ENCODE assay signal across 29 cellular contexts in the genomic region with DNA sequence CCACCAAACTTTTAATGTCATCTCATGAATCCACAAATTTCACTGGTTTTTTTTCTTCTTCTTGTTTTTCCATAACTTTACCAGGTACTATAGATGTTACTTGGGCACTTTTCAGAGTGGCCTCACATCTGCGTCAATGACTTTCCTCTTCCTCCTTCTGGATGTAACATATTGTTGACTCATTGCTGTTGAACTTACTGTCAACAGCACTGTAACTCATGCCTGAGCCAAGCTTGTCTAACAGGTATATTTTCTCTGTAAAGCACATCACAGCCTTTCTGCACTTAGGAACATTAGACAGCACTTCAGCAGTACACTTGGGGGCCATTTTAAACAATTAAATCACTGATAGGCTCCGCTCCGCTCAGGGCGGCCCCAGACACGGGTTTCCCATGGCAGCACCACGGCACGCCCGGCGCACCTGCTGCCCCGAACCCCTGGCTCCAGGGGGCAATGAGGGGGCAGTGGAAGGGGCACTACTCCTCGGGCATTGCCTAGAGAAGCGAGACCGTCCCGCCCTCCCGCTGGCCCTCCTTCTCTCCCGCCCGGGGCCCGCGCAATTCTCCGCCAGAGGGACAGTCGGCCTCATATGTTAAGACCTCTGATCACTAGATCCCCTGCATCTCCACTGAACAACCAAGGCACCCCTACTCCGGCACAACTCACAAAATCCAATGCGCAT. TPM values are rescaled to one million over a fixed set of nuclear protein-coding genes. Genes with fewer than 3 reads are reported as not detected.
DNase-seq lines count a peak whose midpoint lies in the region; ATAC-seq and TF ChIP-seq lines count a peak whose summit lies in the region.
"Had no signal": no experiment of that assay in that cellular context is flagged by ENCODE, and none has a peak within 500 bp of the region (broad histone marks: within the 10 kb centered on the region; RNA-seq: fewer than 3 reads in every experiment).

No MANE protein-coding gene starts in this region.

- no peak overlapping the region for H3K4me3 ChIP-seq in upper lobe of right lung
- H3K4me3 ChIP-seq: BLaER1, GM12878, GM23338, HAP-1, SK-N-MC had no signal

- H3K4me1 Mint-ChIP-seq in activated naive CD4-positive, alpha-beta T cell treated with anti-CD3 and anti-CD28 coated beads, Interleukin-2, amount 10 ng/mL, durations not matched to agents 7 days and 5 days = peaks cover 22% of the 10 kb centered on the region
- peaks cover 6% of the 10 kb centered on the region for H3K4me1 Mint-ChIP-seq in activated naive CD4-positive, alpha-beta T cell treated with anti-CD3 and anti-CD28 coated beads for 36 hours (ENCODE audit: low read depth)
- H3K4me1 Mint-ChIP-seq in T-helper 17 cell = peaks cover 15% of the 10 kb centered on the region
- H3K4me1 Mint-ChIP-seq in immature natural killer cell = peaks cover 32 to 37% of the 10 kb centered on the region in 2 donors

- no peak for ATAC-seq in T-helper 17 cell
- peak; percentile 60 for ATAC-seq in upper lobe of right lung
- ATAC-seq: GM12878, GM23338, HepG2 had no signal

- DNase-seq in activated naive CD4-positive, alpha-beta T cell treated with anti-CD3 and anti-CD28 coated beads, Interleukin-2, amount 10 ng/mL, durations not matched to agents 7 days and 5 days = no peak
- no peak for DNase-seq in activated naive CD4-positive, alpha-beta T cell treated with anti-CD3 and anti-CD28 coated beads for 36 hours
- no peak for DNase-seq in T-helper 17 cell
- DNase-seq in immature natural killer cell = no peak
- DNase-seq in upper lobe of right lung = no peak
- no peak for DNase-seq in activated CD8-positive, alpha-beta memory T cell treated with anti-CD3 and anti-CD28 coated beads for 24 hours
- DNase-seq in activated effector memory CD4-positive, alpha-beta T cell treated with Interleukin-2 at 50 U/mL for 16 hours = no peak
- DNase-seq: ACHN; Caco-2; CD4-positive, alpha-beta T cell; DMS 273 treated with DMSO at 0.1 percent for 48 hours; DMS79 treated with DMSO at 0.1 percent for 48 hours; KBM-7; NCI-H1105 treated with DMSO at 0.1 percent for 48 hours; NCI-H2029 treated with DMSO at 0.1 percent for 48 hours; NCI-H226; NCI-H510A treated with DMSO at 0.1 percent for 48 hours; NCI-H748 treated with DMSO at 0.1 percent for 48 hours; OCI-M1; SHP77 treated with DMSO at 0.1 percent for 48 hours had no signal

- H3K4me1 ChIP-seq in upper lobe of right lung = no peaks in the 10 kb centered on the region
- H3K4me1 ChIP-seq: Caco-2, HAP-1 had no signal

- H3K4me3 Mint-ChIP-seq in activated naive CD4-positive, alpha-beta T cell treated with anti-CD3 and anti-CD28 coated beads, Interleukin-2, amount 10 ng/mL, durations not matched to agents 7 days and 5 days = no peak overlapping the region
- no peak overlapping the region for H3K4me3 Mint-ChIP-seq in activated naive CD4-positive, alpha-beta T cell treated with anti-CD3 and anti-CD28 coated beads for 36 hours
- H3K4me3 Mint-ChIP-seq in T-helper 17 cell (no peak overlapping the region), immature natural killer cell (peak overlapping the region in 4 of 5 donors; percentile 38 to 78 (median 56))
- H3K4me3 Mint-ChIP-seq: CD4-positive, alpha-beta T cell; GM23338 had no signal

- no peaks in the 10 kb centered on the region for H3K9me3 Mint-ChIP-seq in activated naive CD4-positive, alpha-beta T cell treated with anti-CD3 and anti-CD28 coated beads, Interleukin-2, amount 10 ng/mL, durations not matched to agents 7 days and 5 days
- no peaks in the 10 kb centered on the region for H3K9me3 Mint-ChIP-seq in activated naive CD4-positive, alpha-beta T cell treated with anti-CD3 and anti-CD28 coated beads for 36 hours
- H3K9me3 Mint-ChIP-seq in immature natural killer cell = no peaks in the 10 kb centered on the region
- H3K9me3 Mint-ChIP-seq: CD4-positive, alpha-beta T cell had no signal

- H3K27ac ChIP-seq in upper lobe of right lung = no peak overlapping the region
- H3K27ac ChIP-seq: BLaER1, HL-60, RWPE1, SK-N-MC had no signal

- CTCF ChIA-PET in activated naive CD4-positive, alpha-beta T cell treated with anti-CD3 and anti-CD28 coated beads, Interleukin-2, amount 10 ng/mL, durations not matched to agents 7 days and 5 days (lab: Charles Lee) = interaction anchor here (0.8 kb wide), 1 partner anchor 396 kb away, joined by 3 read pairs; no protein-coding TSS in a partner anchor
- CTCF ChIA-PET in activated naive CD4-positive, alpha-beta T cell treated with anti-CD3 and anti-CD28 coated beads for 36 hours (lab: Charles Lee) = no interaction called here

- no peak for TF ChIP-seq CTCF in upper lobe of right lung (IDR thresholded peaks at IDR 0.05)

- H3K36me3 ChIP-seq in upper lobe of right lung = no peaks in the 10 kb centered on the region
- H3K36me3 ChIP-seq: BLaER1, HAP-1 had no signal

- intact Hi-C loops in activated naive CD4-positive, alpha-beta T cell treated with anti-CD3 and anti-CD28 coated beads for 36 hours (cut with micrococcal nuclease) = no loop called here
- intact Hi-C loops in upper lobe of right lung (cut with DNase I) = no loop called here

- H3K9me3 ChIP-seq in T-helper 17 cell (ENCODE audit: control insufficient read depth, low read length, poor library complexity, severe bottlenecking) (no peaks in the 10 kb centered on the region), upper lobe of right lung (no peaks in the 10 kb centered on the region)
- H3K9me3 ChIP-seq: Caco-2, HAP-1 had no signal

- H3K36me3 Mint-ChIP-seq in activated naive CD4-positive, alpha-beta T cell treated with anti-CD3 and anti-CD28 coated beads, Interleukin-2, amount 10 ng/mL, durations not matched to agents 7 days and 5 days = no peaks in the 10 kb centered on the region
- no peaks in the 10 kb centered on the region for H3K36me3 Mint-ChIP-seq in activated naive CD4-positive, alpha-beta T cell treated with anti-CD3 and anti-CD28 coated beads for 36 hours (ENCODE audit: low read depth)
- H3K36me3 Mint-ChIP-seq in T-helper 17 cell (ENCODE audit: low read depth) (no peaks in the 10 kb centered on the region), immature natural killer cell (no peaks in the 10 kb centered on the region)

- H3K27me3 Mint-ChIP-seq in activated naive CD4-positive, alpha-beta T cell treated with anti-CD3 and anti-CD28 coated beads, Interleukin-2, amount 10 ng/mL, durations not matched to agents 7 days and 5 days = peaks cover 59% of the 10 kb centered on the region
- peaks cover 20% of the 10 kb centered on the region for H3K27me3 Mint-ChIP-seq in activated naive CD4-positive, alpha-beta T cell treated with anti-CD3 and anti-CD28 coated beads for 36 hours (ENCODE audit: low read depth)
- peaks cover 46% of the 10 kb centered on the region for H3K27me3 Mint-ChIP-seq in T-helper 17 cell
- peaks cover 11 to 25% (median 17%) of the 10 kb centered on the region in 3 donors for H3K27me3 Mint-ChIP-seq in immature natural killer cell (ENCODE audit: low read depth in 3 of 3)

- H3K27me3 ChIP-seq in upper lobe of right lung = no peaks in the 10 kb centered on the region
- H3K27me3 ChIP-seq: BLaER1 had no signal

- peak overlapping the region; percentile 53 for H3K27ac Mint-ChIP-seq in activated naive CD4-positive, alpha-beta T cell treated with anti-CD3 and anti-CD28 coated beads, Interleukin-2, amount 10 ng/mL, durations not matched to agents 7 days and 5 days
- no peak overlapping the region for H3K27ac Mint-ChIP-seq in activated naive CD4-positive, alpha-beta T cell treated with anti-CD3 and anti-CD28 coated beads for 36 hours
- H3K27ac Mint-ChIP-seq in T-helper 17 cell (peak overlapping the region; percentile 59), immature natural killer cell (peak overlapping the region in 4 of 6 donors; percentile 10 to 51 (median 42))
- H3K27ac Mint-ChIP-seq: CD4-positive, alpha-beta T cell; GM23338 had no signal

RNA-seq across cellular contexts. Expression of a gene that starts 42.0 kb away (rescaled TPM):
- not detected for total RNA-seq in activated naive CD4-positive, alpha-beta T cell treated with anti-CD3 and anti-CD28 coated beads for 36 hours
- total RNA-seq in T-helper 17 cell = not detected
- polyA plus RNA-seq in immature natural killer cell = not detected
- total RNA-seq in upper lobe of right lung = not detected
- total RNA-seq: Caco-2; CD4-positive, alpha-beta T cell; GM12878; HepG2; HT-29 had no signal
- polyA plus RNA-seq: GM12878, HepG2 had no signal

Comparison
In these comparisons a context has a peak if more than half of its experiments do, and no peak if none do; other contexts are left out.
1. H3K4me3 Mint-ChIP-seq: peak in immature natural killer cell (4 of 5); none in activated naive CD4-positive, alpha-beta T cell treated with anti-CD3 and anti-CD28 coated beads, Interleukin-2, amount 10 ng/mL, durations not matched to agents 7 days and 5 days (single experiment), activated naive CD4-positive, alpha-beta T cell treated with anti-CD3 and anti-CD28 coated beads for 36 hours (single experiment) and T-helper 17 cell (single experiment).